26 cellular contexts compared by ENCODE assay signal in genomic region chr14:54724772-54725325, GRCh38.
"Had no signal": no experiment of that assay in that cellular context is flagged by ENCODE, and none has a peak within 500 bp of the region (broad histone marks: within the 10 kb centered on the region; RNA-seq: fewer than 3 reads in every experiment).

No MANE protein-coding gene starts in this region.

- H3K4me3 ChIP-seq: coronary artery, gastrocnemius medialis, heart left ventricle, hepatocyte, left lung, neural progenitor cell, prostate gland, right atrium auricular region, smooth muscle cell, stomach, thyroid gland had no signal

- H3K4me2 ChIP-seq: hepatocyte, neural progenitor cell, smooth muscle cell had no signal

- ATAC-seq: gastrocnemius medialis; heart left ventricle; left lung; naive thymus-derived CD4-positive, alpha-beta T cell; sciatic nerve had no signal

- H3K27me3 Mint-ChIP-seq: type B pancreatic cell had no signal

- H3K27ac Mint-ChIP-seq: naive thymus-derived CD4-positive, alpha-beta T cell; nephron; neural progenitor cell; type B pancreatic cell had no signal

- H3K36me3 ChIP-seq: gastrocnemius medialis, heart left ventricle, left lung, neural progenitor cell, prostate gland, right atrium auricular region, stomach, thyroid gland had no signal

- H3K4me3 Mint-ChIP-seq: naive thymus-derived CD4-positive, alpha-beta T cell; nephron; neural progenitor cell; type B pancreatic cell had no signal

- DNase-seq: dermis blood vessel endothelial cell; effector memory CD4-positive, alpha-beta T cell; gastrocnemius medialis; heart left ventricle; kidney; left lung; mesendoderm; midbrain; naive thymus-derived CD4-positive, alpha-beta T cell; stimulated activated CD4-positive, alpha-beta T cell treated with anti-CD3 and anti-CD28 coated beads, Interleukin-12 subunit alpha, Interleukin-12 subunit beta, amount 100 ng/mL, for 4 hours; stimulated activated CD4-positive, alpha-beta T cell treated with anti-CD3 and anti-CD28 coated beads, Interleukin-1b, Interleukin-23, amount 100 ng/mL, for 48 hours; stimulated activated CD4-positive, alpha-beta T cell treated with anti-CD3 and anti-CD28 coated beads, Interleukin-4, amount 100 ng/mL, for 1 hour; stimulated activated CD8-positive, alpha-beta memory T cell treated with anti-CD3 and anti-CD28 coated beads, Interleukin-4, amount 100 ng/mL, for 48 hours; stimulated activated naive CD4-positive, alpha-beta T cell treated with Interleukin-2 at 50 U/mL for 16 hours; stomach; thyroid gland had no signal

- H3K9ac ChIP-seq: neural progenitor cell had no signal

- H3K27me3 ChIP-seq: gastrocnemius medialis, heart left ventricle, hepatocyte, left lung, neural progenitor cell, right atrium auricular region, stomach, thyroid gland had no signal

- H3K36me3 Mint-ChIP-seq: naive thymus-derived CD4-positive, alpha-beta T cell; neural progenitor cell; type B pancreatic cell had no signal

- H3K4me1 ChIP-seq: left lung, prostate gland, thyroid gland had no signal

- H3K27ac ChIP-seq: coronary artery, heart left ventricle, hepatocyte, left lung, neural progenitor cell, prostate gland, right atrium auricular region, stomach, thyroid gland had no signal

- H3K9me3 Mint-ChIP-seq: neural progenitor cell had no signal

- FAIRE-seq: endometrium, kidney had no signal

- H2AFZ ChIP-seq: hepatocyte, neural progenitor cell had no signal

- H3K9me3 ChIP-seq: gastrocnemius medialis, heart left ventricle, left lung, prostate gland, right atrium auricular region, stomach, thyroid gland had no signal
